9 cellular contexts compared by ENCODE assay signal in genomic region chr3:12187448-12188327, GRCh38. TPM values are rescaled to one million over a fixed set of nuclear protein-coding genes. Genes with fewer than 3 reads are reported as not detected.
DNase-seq lines count a peak whose midpoint lies in the region; ATAC-seq and TF ChIP-seq lines count a peak whose summit lies in the region.
"Had no signal": no experiment of that assay in that cellular context is flagged by ENCODE, and none has a peak within 500 bp of the region (broad histone marks: within the 10 kb centered on the region; RNA-seq: fewer than 3 reads in every experiment).

No MANE protein-coding gene starts in this region.

- DNase-seq in GM20000 (ENCODE audit: low spot score), result peak; percentile 36
- DNase-seq in activated T-cell treated with anti-CD3 and anti-CD28 coated beads for 4 hours, result peak; percentile 7
- peak in 1 of 2 donors; percentile 34 for DNase-seq in heart right ventricle
- peak; percentile 87 for DNase-seq in stimulated activated CD4-positive, alpha-beta T cell treated with anti-CD3 and anti-CD28 coated beads, Interleukin-1b, Interleukin-23, amount 100 ng/mL, for 48 hours
- no peak for DNase-seq in superior temporal gyrus (ENCODE audit: extremely low spot score)
- DNase-seq in mesenteric fat pad (ENCODE audit: low spot score), result no peak
- DNase-seq: gastrocnemius medialis had no signal

- H3K27me3 ChIP-seq in BLaER1 treated with 17β-estradiol and CSF1 and Interleukin-3, amounts not matched to agents 10 nM and 100 nM, result peaks cover 9 to 34% (median 30%) of the 10 kb centered on the region in 11 experiments; a peak in 19 of 22 replicates
- no peaks in the 10 kb centered on the region for H3K27me3 ChIP-seq in heart right ventricle
- H3K27me3 ChIP-seq: gastrocnemius medialis had no signal

- no peaks in the 10 kb centered on the region for H3K9me3 ChIP-seq in BLaER1 treated with 17β-estradiol and CSF1 and Interleukin-3, amounts not matched to agents 10 nM and 100 nM (replicated peaks in 1 of 11)
- H3K9me3 ChIP-seq in heart right ventricle, result no peaks in the 10 kb centered on the region
- H3K9me3 ChIP-seq: gastrocnemius medialis had no signal

- intact Hi-C loops in heart right ventricle (cut with DNase I), result no loop called here

- H3K36me3 ChIP-seq in BLaER1 treated with 17β-estradiol and CSF1 and Interleukin-3, amounts not matched to agents 10 nM and 100 nM, result no peaks in the 10 kb centered on the region
- H3K36me3 ChIP-seq in heart right ventricle, result no peaks in the 10 kb centered on the region
- H3K36me3 ChIP-seq: gastrocnemius medialis had no signal

- peaks cover 0 to 20% (median 0%) of the 10 kb centered on the region in 11 experiments; a peak in 7 of 22 replicates for H4K20me1 ChIP-seq in BLaER1 treated with 17β-estradiol and CSF1 and Interleukin-3, amounts not matched to agents 10 nM and 100 nM

- H3K27ac ChIP-seq in BLaER1 treated with 17β-estradiol and CSF1 and Interleukin-3, amounts not matched to agents 10 nM and 100 nM, result peak overlapping the region; percentile 9 to 97 (median 85); a peak in 20 of 22 replicates
- H3K27ac ChIP-seq in heart right ventricle, result peak overlapping the region in 4 of 10 donors; percentile 38 to 87 (median 52)
- H3K27ac ChIP-seq: gastrocnemius medialis had no signal

- ATAC-seq in HG03571 (IDR thresholded peaks at IDR 0.05; ENCODE audit: unreplicated experiment), result peak; percentile 60
- peak; percentile 36 to 71 (median 56) for ATAC-seq in heart right ventricle

- peak overlapping the region in 10 of 11 experiments; percentile 21 to 88 (median 76); a peak in 19 of 22 replicates for H3K9ac ChIP-seq in BLaER1 treated with 17β-estradiol and CSF1 and Interleukin-3, amounts not matched to agents 10 nM and 100 nM

- H3K4me1 ChIP-seq in BLaER1 treated with 17β-estradiol and CSF1 and Interleukin-3, amounts not matched to agents 10 nM and 100 nM, result peaks cover 44 to 98% (median 80%) of the 10 kb centered on the region in 10 experiments
- peaks cover 0 to 61% (median 3%) of the 10 kb centered on the region in 9 donors for H3K4me1 ChIP-seq in heart right ventricle
- H3K4me1 ChIP-seq: gastrocnemius medialis had no signal

- WGBS in heart right ventricle, 2 donors, result 54% methylated on average over 7 of the region's 7 CpGs

- H3K4me3 ChIP-seq in BLaER1 treated with 17β-estradiol and CSF1 and Interleukin-3, amounts not matched to agents 10 nM and 100 nM, result peak overlapping the region; percentile 1 to 57 (median 24); a peak in 11 of 20 replicates
- H3K4me3 ChIP-seq in heart right ventricle, result peak overlapping the region in 1 of 10 donors; percentile 7
- H3K4me3 ChIP-seq: gastrocnemius medialis had no signal

- H3K4me2 ChIP-seq in BLaER1 treated with 17β-estradiol and CSF1 and Interleukin-3, amounts not matched to agents 10 nM and 100 nM, result peak overlapping the region; percentile 83 to 99 (median 95)

- TF ChIP-seq CTCF in GM20000 (IDR thresholded peaks at IDR 0.05; ENCODE audit: extremely low read depth, missing control alignments) (no peak), heart right ventricle (IDR thresholded peaks at IDR 0.05) (no peak)

RNA-seq across cellular contexts. Expression of gene TIMP4, which starts 29.0 kb away (rescaled TPM):
- total RNA-seq in heart right ventricle (10 to 100 TPM in 3 of 10 donors, 1 to 10 TPM in 7; 2.7 to 39.4 (median 8.0) TPM), mesenteric fat pad (280 TPM)
- 10 to 100 TPM in 1 of 2 donors, 1 to 10 TPM in 1; 7.3 to 41.4 TPM for polyA plus RNA-seq in heart right ventricle

Comparison
In these comparisons a context has a peak if more than half of its experiments do, and no peak if none do; other contexts are left out.
1. DNase-seq: peak in GM20000 (single experiment), activated T-cell treated with anti-CD3 and anti-CD28 coated beads for 4 hours (single experiment) and stimulated activated CD4-positive, alpha-beta T cell treated with anti-CD3 and anti-CD28 coated beads, Interleukin-1b, Interleukin-23, amount 100 ng/mL, for 48 hours (single experiment); none in superior temporal gyrus (single experiment) and mesenteric fat pad (single experiment).